In the genomic region with DNA sequence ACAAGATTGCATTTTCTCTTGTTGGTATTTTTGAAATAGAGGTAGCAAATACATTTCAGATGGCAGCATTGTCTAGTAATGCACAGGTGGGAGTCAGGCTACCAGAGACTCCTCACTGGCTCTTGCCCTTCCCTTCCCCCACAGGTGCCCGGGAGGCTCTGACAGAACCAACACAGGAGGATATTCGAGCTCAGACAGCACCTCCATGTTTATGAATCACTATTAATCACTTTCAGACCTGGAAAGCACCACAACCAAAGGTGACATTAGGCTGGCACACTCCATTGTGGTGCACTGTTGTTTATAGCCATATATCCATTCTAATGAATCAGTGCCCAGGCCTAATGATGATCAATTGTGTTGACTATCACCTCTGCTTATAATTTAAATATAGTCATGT, we compare ENCODE assay signal across 31 cellular contexts.
"Had no signal": no experiment of that assay in that cellular context is flagged by ENCODE, and none has a peak within 500 bp of the region (broad histone marks: within the 10 kb centered on the region; RNA-seq: fewer than 3 reads in every experiment).

No MANE protein-coding gene starts in this region.

- H3K36me3 ChIP-seq: adrenal gland, cardiac muscle cell, colonic mucosa, gastroesophageal sphincter, left lung, lower lobe of right lung, neural progenitor cell, thoracic aorta, vagina had no signal

- H3K27ac Mint-ChIP-seq: activated B cell treated with CpG ODN at 0.5 μM for 24 hours; activated CD4-positive, alpha-beta memory T cell treated with anti-CD3 and anti-CD28 coated beads for 36 hours; activated naive CD4-positive, alpha-beta T cell treated with anti-CD3 and anti-CD28 coated beads, Interleukin-2, amount 50 U/mL, for 72 hours; activated T-cell treated with anti-CD3 and anti-CD28 coated beads, Interleukin-2, amount 50 U/mL, for 24 hours; activated T-helper 2 cell treated with anti-CD3 and anti-CD28 coated beads, Interferon-gamma antibody, Interleukin-2, Interleukin-4, amounts not matched to agents 10 μg/mL and 5 μg/mL and 100 μg/mL, durations not matched to agents 14 hours and 24 hours and 36 hours; natural killer cell; neural progenitor cell; T-helper 2 cell treated with Interferon-gamma antibody and Interleukin-4, amounts not matched to agents 5 μg/mL and 100 μg/mL, for 36 hours had no signal

- H3K9me3 Mint-ChIP-seq: activated B cell treated with CpG ODN at 0.5 μM for 24 hours; activated CD4-positive, alpha-beta memory T cell treated with anti-CD3 and anti-CD28 coated beads for 36 hours; activated T-cell treated with anti-CD3 and anti-CD28 coated beads, Interleukin-2, amount 50 U/mL, for 24 hours; activated T-helper 2 cell treated with anti-CD3 and anti-CD28 coated beads, Interferon-gamma antibody, Interleukin-2, Interleukin-4, amounts not matched to agents 10 μg/mL and 5 μg/mL and 100 μg/mL, durations not matched to agents 14 hours and 24 hours and 36 hours; neural progenitor cell; T-helper 2 cell treated with Interferon-gamma antibody and Interleukin-4, amounts not matched to agents 5 μg/mL and 100 μg/mL, for 36 hours had no signal

- H3K27me3 ChIP-seq: adrenal gland, body of pancreas, cardiac muscle cell, colonic mucosa, gastroesophageal sphincter, hepatocyte, left lung, neural progenitor cell, vagina had no signal

- H3K36me3 Mint-ChIP-seq: activated CD4-positive, alpha-beta memory T cell treated with anti-CD3 and anti-CD28 coated beads for 36 hours; natural killer cell; neural progenitor cell had no signal

- H3K79me2 ChIP-seq: hepatocyte had no signal

- H3K9me3 ChIP-seq: adrenal gland, body of pancreas, colonic mucosa, gastroesophageal sphincter, left lung, lower lobe of right lung, thoracic aorta, vagina had no signal

- H3K4me1 Mint-ChIP-seq: activated B cell treated with CpG ODN at 0.5 μM for 24 hours, natural killer cell, neural progenitor cell had no signal

- H3K4me3 ChIP-seq: adrenal gland, body of pancreas, cardiac muscle cell, colonic mucosa, gastroesophageal sphincter, hepatocyte, left lung, lower lobe of right lung, neural progenitor cell, thoracic aorta, vagina had no signal

- ATAC-seq: activated naive CD4-positive, alpha-beta T cell treated with anti-CD3 and anti-CD28 coated beads, Interleukin-2, amount 50 U/mL, for 72 hours; body of pancreas; gastroesophageal sphincter; left lung; lower lobe of right lung; natural killer cell; right cardiac atrium had no signal

- DNase-seq: activated B cell treated with CpG ODN at 0.5 μM for 24 hours; activated CD4-positive, alpha-beta memory T cell treated with anti-CD3 and anti-CD28 coated beads for 36 hours; activated CD4-positive, alpha-beta T cell treated with anti-CD3 and anti-CD28 coated beads for 48 hours; activated CD8-positive, alpha-beta memory T cell treated with anti-CD3 and anti-CD28 coated beads, Interleukin-2, amount 50 U/mL, for 4 hours; activated T-cell treated with anti-CD3 and anti-CD28 coated beads, Interleukin-2, amount 50 U/mL, for 24 hours; adrenal gland; aorta; body of pancreas; cerebellar nuclear complex; colonic mucosa; effector CD8-positive, alpha-beta T cell; kidney; left lung; lower lobe of right lung; mesendoderm; natural killer cell; occipital lobe; right cardiac atrium; stimulated activated CD4-positive, alpha-beta T cell treated with anti-CD3 and anti-CD28 coated beads, Interleukin-15, amount 100 ng/mL, for 24 hours; stimulated activated CD4-positive, alpha-beta T cell treated with anti-CD3 and anti-CD28 coated beads, Interleukin-2, amount 100 ng/mL, for 24 hours; stimulated activated naive CD4-positive, alpha-beta T cell treated with Interleukin-2 at 50 U/mL for 16 hours; T-helper 1 cell had no signal

- H3K27ac ChIP-seq: adrenal gland, body of pancreas, cardiac muscle cell, colonic mucosa, gastroesophageal sphincter, hepatocyte, left lung, lower lobe of right lung, neural progenitor cell, thoracic aorta, vagina had no signal

- H3K9ac ChIP-seq: neural progenitor cell had no signal

- H3K4me2 ChIP-seq: hepatocyte, neural progenitor cell had no signal

- H3K4me1 ChIP-seq: adrenal gland, body of pancreas, colonic mucosa, gastroesophageal sphincter, left lung, lower lobe of right lung, neural progenitor cell, vagina had no signal

- H3K4me3 Mint-ChIP-seq: activated B cell treated with CpG ODN at 0.5 μM for 24 hours; activated CD4-positive, alpha-beta memory T cell treated with anti-CD3 and anti-CD28 coated beads for 36 hours; activated T-cell treated with anti-CD3 and anti-CD28 coated beads, Interleukin-2, amount 50 U/mL, for 24 hours; natural killer cell; neural progenitor cell; T-helper 2 cell treated with Interferon-gamma antibody and Interleukin-4, amounts not matched to agents 5 μg/mL and 100 μg/mL, for 36 hours had no signal

- H2AFZ ChIP-seq: hepatocyte, neural progenitor cell had no signal
